ENCODE assay signal across 8 cellular contexts in the genomic region with DNA sequence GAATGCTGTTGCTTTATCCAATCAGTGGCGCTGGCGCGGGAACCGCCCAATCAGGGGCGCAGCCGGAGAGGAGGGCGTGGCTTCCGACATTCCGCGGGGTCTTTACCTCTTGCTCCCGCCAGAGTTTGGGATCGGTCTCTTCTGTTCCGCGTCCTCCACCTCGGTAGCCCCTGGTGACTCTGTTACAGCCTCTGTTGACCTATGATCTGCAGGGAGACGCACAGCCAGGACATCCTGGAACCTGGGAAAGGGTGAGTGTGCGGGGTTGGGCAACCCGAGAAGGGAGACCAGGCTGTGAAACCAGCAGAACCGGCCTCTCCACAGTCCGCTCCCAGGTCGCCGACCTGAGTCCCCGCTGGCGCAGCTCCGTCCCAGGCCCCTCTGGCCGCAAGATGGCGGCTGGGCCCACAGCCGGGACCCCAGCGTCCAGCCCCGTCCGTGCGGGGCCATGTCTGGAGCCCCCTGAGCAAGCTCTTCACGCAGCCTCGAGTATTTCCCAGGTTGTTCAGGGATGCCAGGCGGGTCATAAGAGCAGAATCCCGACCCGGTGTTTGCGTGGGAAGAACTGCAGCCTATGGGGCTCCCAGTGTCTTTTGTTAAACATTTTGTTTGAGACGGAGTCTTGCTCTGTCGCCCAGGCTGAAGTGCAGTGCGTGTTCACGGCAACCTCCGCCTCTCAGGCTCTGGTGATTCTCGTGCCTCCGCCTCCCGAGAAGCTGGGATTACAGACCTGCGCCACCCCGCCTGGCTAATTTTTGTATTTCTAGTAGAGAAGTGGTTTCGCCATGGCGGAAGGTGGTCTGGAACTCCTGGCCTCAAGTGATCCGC. TPM values are rescaled to one million over a fixed set of nuclear protein-coding genes. Genes with fewer than 3 reads are reported as not detected.
DNase-seq lines count a peak whose midpoint lies in the region; ATAC-seq and TF ChIP-seq lines count a peak whose summit lies in the region.

No MANE protein-coding gene starts in this region.

- H3K4me1 Mint-ChIP-seq in activated CD4-positive, alpha-beta memory T cell treated with anti-CD3 and anti-CD28 coated beads, Interleukin-2, amount 10 ng/mL, durations not matched to agents 7 days and 5 days, result peaks cover 27% of the 10 kb centered on the region

- POLR2A ChIA-PET in activated CD4-positive, alpha-beta memory T cell treated with anti-CD3 and anti-CD28 coated beads, Interleukin-2, amount 10 ng/mL, durations not matched to agents 7 days and 5 days (lab: Charles Lee), result interaction anchor here (0.7 to 1.8 kb wide), 4 partner anchors 36 to 489 kb away, joined by 3 to 12 read pairs (median 4); partner anchors contain the start of genes ZNF254 and ZNF675

- ATAC-seq in GM19468 (IDR thresholded peaks at IDR 0.05; ENCODE audit: extremely low read depth, unreplicated experiment) (peak; percentile 38), lung (ENCODE audit: insufficient read depth, low FRiP score) (peak; percentile 89)

- H3K27me3 ChIP-seq in lung (ENCODE audit: control insufficient read depth, insufficient read depth), result no peaks in the 10 kb centered on the region

- TF ChIP-seq CTCF in C4-2B (conservative IDR thresholded peaks at IDR 0.05) (no peak), lung (IDR thresholded peaks at IDR 0.05; ENCODE audit: control extremely low read depth, extremely low read depth) (no peak)

- H3K4me3 ChIP-seq in lung, result peak overlapping the region; percentile 82

- no peaks in the 10 kb centered on the region for H3K36me3 ChIP-seq in lung (ENCODE audit: control insufficient read depth in 2 of 2, insufficient read depth in 2 of 2, low read length in 2 of 2)

- CTCF ChIA-PET in activated CD4-positive, alpha-beta memory T cell treated with anti-CD3 and anti-CD28 coated beads, Interleukin-2, amount 10 ng/mL, durations not matched to agents 7 days and 5 days (lab: Charles Lee), result interaction anchor here (0.7 kb wide), 1 partner anchor 261 kb away, joined by 3 read pairs; no protein-coding TSS in a partner anchor

- H3K9me3 ChIP-seq in lung (ENCODE audit: control insufficient read depth in 2 of 2, insufficient read depth in 1 of 2, low read length in 1 of 2), result peaks cover 0 to 4% of the 10 kb centered on the region in 2 donors

- peaks cover 0 to 2% of the 10 kb centered on the region in 2 donors for H3K4me1 ChIP-seq in lung (ENCODE audit: control insufficient read depth in 2 of 2, insufficient read depth in 2 of 2, low read length in 2 of 2)

- peaks cover 34% of the 10 kb centered on the region for H3K36me3 Mint-ChIP-seq in activated CD4-positive, alpha-beta memory T cell treated with anti-CD3 and anti-CD28 coated beads, Interleukin-2, amount 10 ng/mL, durations not matched to agents 7 days and 5 days (ENCODE audit: low read depth)

- 1 to 2% methylated on average over 46 to 51 of the region's 51 CpGs for WGBS in lung, 2 donors

- H3K27ac Mint-ChIP-seq in activated CD4-positive, alpha-beta memory T cell treated with anti-CD3 and anti-CD28 coated beads, Interleukin-2, amount 10 ng/mL, durations not matched to agents 7 days and 5 days, result peak overlapping the region; percentile 52

- DNase-seq in NCI-H128 (lab: John Stamatoyannopoulos, UW; ENCODE audit: unreplicated experiment) (peak; percentile 57), ecto neural progenitor cell (ENCODE audit: low spot score) (peak; percentile 92), lung (ENCODE audit: low spot score) (peak; percentile 91), SKM-1 (lab: John Stamatoyannopoulos, UW; ENCODE audit: unreplicated experiment) (no peak)
- peak; percentile 79 for DNase-seq in activated CD4-positive, alpha-beta memory T cell treated with anti-CD3 and anti-CD28 coated beads, Interleukin-2, amount 10 ng/mL, durations not matched to agents 7 days and 5 days
- peak; percentile 66 to 78 for DNase-seq in stimulated activated CD4-positive, alpha-beta T cell treated with anti-CD3 and anti-CD28 coated beads, Interleukin-4, amount 100 ng/mL, for 48 hours (ENCODE audit: low read depth in 2 of 2)

- peaks cover 20% of the 10 kb centered on the region for H3K9me3 Mint-ChIP-seq in activated CD4-positive, alpha-beta memory T cell treated with anti-CD3 and anti-CD28 coated beads, Interleukin-2, amount 10 ng/mL, durations not matched to agents 7 days and 5 days

- H3K27ac ChIP-seq in C4-2B, result peak overlapping the region; percentile 75
- peak overlapping the region; percentile 4 to 90 for H3K27ac ChIP-seq in lung (ENCODE audit: low read depth in 1 of 2, low read length in 1 of 2)

- no peaks in the 10 kb centered on the region for H3K27me3 Mint-ChIP-seq in activated CD4-positive, alpha-beta memory T cell treated with anti-CD3 and anti-CD28 coated beads, Interleukin-2, amount 10 ng/mL, durations not matched to agents 7 days and 5 days

- peak overlapping the region; percentile 88 for H3K4me3 Mint-ChIP-seq in activated CD4-positive, alpha-beta memory T cell treated with anti-CD3 and anti-CD28 coated beads, Interleukin-2, amount 10 ng/mL, durations not matched to agents 7 days and 5 days

RNA-seq across cellular contexts. Expression of gene ZNF681, which starts 4.4 kb away (rescaled TPM):
- 1 to 10 TPM; 3.7 to 5.9 TPM for total RNA-seq in activated CD4-positive, alpha-beta memory T cell treated with anti-CD3 and anti-CD28 coated beads, Interleukin-2, amount 10 ng/mL, durations not matched to agents 7 days and 5 days
- 1 to 10 TPM; 2.1 to 4.8 TPM for total RNA-seq in lung
- polyA plus RNA-seq in lung, result under 1 TPM; 0.58 to 0.81 TPM
